ENCODE assay signal across 18 cellular contexts in genomic region chr1:70061229-70061628, GRCh38.
"Had no signal": no experiment of that assay in that cellular context is flagged by ENCODE, and none has a peak within 500 bp of the region (broad histone marks: within the 10 kb centered on the region; RNA-seq: fewer than 3 reads in every experiment).

No MANE protein-coding gene starts in this region.

- ATAC-seq: activated CD4-positive, CD25-positive, alpha-beta regulatory T cell treated with anti-CD3 and anti-CD28 coated beads, Interleukin-2, amount 50 U/mL, for 24 hours; activated CD8-positive, alpha-beta T cell treated with anti-CD3 and anti-CD28 coated beads for 36 hours; activated T-cell treated with anti-CD3 and anti-CD28 coated beads, Interleukin-2, amount 50 U/mL, for 72 hours had no signal

- H3K4me1 ChIP-seq: adrenal gland had no signal

- H3K27ac ChIP-seq: adrenal gland had no signal

- H3K9me3 ChIP-seq: adrenal gland, MG63 had no signal

- H3K27me3 ChIP-seq: adrenal gland, MG63 had no signal

- DNase-seq: activated CD4-positive, alpha-beta T cell treated with anti-CD3 and anti-CD28 coated beads for 4 hours; activated CD8-positive, alpha-beta memory T cell treated with anti-CD3 and anti-CD28 coated beads, Interleukin-2, amount 50 U/mL, for 4 hours; activated CD8-positive, alpha-beta T cell treated with anti-CD3 and anti-CD28 coated beads for 36 hours; activated naive CD4-positive, alpha-beta T cell treated with anti-CD3 and anti-CD28 coated beads, Interleukin-2, amount 50 U/mL, for 16 hours; activated naive CD8-positive, alpha-beta T cell treated with anti-CD3 and anti-CD28 coated beads, Interleukin-2, amount 10 ng/mL, durations not matched to agents 7 days and 5 days; activated T-cell treated with anti-CD3 and anti-CD28 coated beads, Interleukin-2, amount 50 U/mL, for 72 hours; adrenal gland; MG63; NCI-H1105; NCI-H1436; NCI-H1694 treated with DMSO at 0.1 percent for 48 hours; NCI-H2081 treated with DMSO at 0.1 percent for 48 hours; NCI-H2171 treated with DMSO at 0.1 percent for 48 hours; NCI-H226; NCI-H510A; NCI-H526 treated with DMSO at 0.1 percent for 48 hours; SHP77 treated with DMSO at 0.1 percent for 48 hours had no signal

- H3K36me3 ChIP-seq: adrenal gland, MG63 had no signal

- H3K4me3 ChIP-seq: adrenal gland, MG63 had no signal
